ENCODE assay signal across 30 cellular contexts in genomic region chr5:146394486-146394885, GRCh38. TPM values are rescaled to one million over a fixed set of nuclear protein-coding genes. Genes with fewer than 3 reads are reported as not detected.
"Had no signal": no experiment of that assay in that cellular context is flagged by ENCODE, and none has a peak within 500 bp of the region (broad histone marks: within the 10 kb centered on the region; RNA-seq: fewer than 3 reads in every experiment).

No MANE protein-coding gene starts in this region.

- H3K4me1 Mint-ChIP-seq: activated CD4-positive, alpha-beta T cell treated with anti-CD3 and anti-CD28 coated beads for 36 hours; activated CD4-positive, alpha-beta T cell treated with anti-CD3 and anti-CD28 coated beads, Interleukin-2, amount 10 ng/mL, durations not matched to agents 7 days and 5 days; activated naive CD8-positive, alpha-beta T cell treated with anti-CD3 and anti-CD28 coated beads, Interleukin-2, amount 50 U/mL, for 24 hours; brain had no signal

- H3K27ac Mint-ChIP-seq: activated CD4-positive, alpha-beta T cell treated with anti-CD3 and anti-CD28 coated beads for 36 hours; activated CD4-positive, alpha-beta T cell treated with anti-CD3 and anti-CD28 coated beads, Interleukin-2, amount 10 ng/mL, durations not matched to agents 7 days and 5 days; activated CD8-positive, alpha-beta T cell treated with anti-CD3 and anti-CD28 coated beads, Interleukin-2, amount 10 ng/mL, durations not matched to agents 7 days and 5 days; activated naive CD4-positive, alpha-beta T cell treated with anti-CD3 and anti-CD28 coated beads for 36 hours; activated naive CD8-positive, alpha-beta T cell; activated naive CD8-positive, alpha-beta T cell treated with anti-CD3 and anti-CD28 coated beads, Interleukin-2, amount 50 U/mL, for 24 hours; activated T-cell treated with anti-CD3 and anti-CD28 coated beads, Interleukin-2, amount 50 U/mL, for 24 hours; activated T-helper 2 cell treated with anti-CD3 and anti-CD28 coated beads, Interferon-gamma antibody, Interleukin-2, Interleukin-4, amounts not matched to agents 10 μg/mL and 5 μg/mL and 100 μg/mL, durations not matched to agents 14 hours and 24 hours and 36 hours; brain had no signal

- H3K4me3 Mint-ChIP-seq: activated CD4-positive, alpha-beta T cell treated with anti-CD3 and anti-CD28 coated beads for 36 hours; activated CD4-positive, alpha-beta T cell treated with anti-CD3 and anti-CD28 coated beads, Interleukin-2, amount 10 ng/mL, durations not matched to agents 7 days and 5 days; activated CD8-positive, alpha-beta T cell treated with anti-CD3 and anti-CD28 coated beads, Interleukin-2, amount 10 ng/mL, durations not matched to agents 7 days and 5 days; activated naive CD4-positive, alpha-beta T cell treated with anti-CD3 and anti-CD28 coated beads for 36 hours; activated naive CD8-positive, alpha-beta T cell; activated naive CD8-positive, alpha-beta T cell treated with anti-CD3 and anti-CD28 coated beads, Interleukin-2, amount 50 U/mL, for 24 hours; activated T-cell treated with anti-CD3 and anti-CD28 coated beads, Interleukin-2, amount 50 U/mL, for 24 hours; brain had no signal

- H3K36me3 Mint-ChIP-seq: activated naive CD8-positive, alpha-beta T cell; brain had no signal

- ATAC-seq: activated CD4-positive, alpha-beta T cell treated with anti-CD3 and anti-CD28 coated beads for 36 hours; activated CD4-positive, CD25-positive, alpha-beta regulatory T cell treated with anti-CD3 and anti-CD28 coated beads, Interleukin-2, amount 50 U/mL, for 24 hours; activated CD8-positive, alpha-beta T cell treated with anti-CD3 and anti-CD28 coated beads, Interleukin-2, amount 10 ng/mL, durations not matched to agents 7 days and 5 days; activated naive CD8-positive, alpha-beta T cell treated with anti-CD3 and anti-CD28 coated beads, Interleukin-2, amount 50 U/mL, for 24 hours; K562 had no signal

- DNase-seq: activated CD4-positive, alpha-beta T cell treated with anti-CD3 and anti-CD28 coated beads for 36 hours; activated CD4-positive, alpha-beta T cell treated with anti-CD3 and anti-CD28 coated beads, Interleukin-2, amount 10 ng/mL, durations not matched to agents 7 days and 5 days; activated CD4-positive, alpha-beta T cell treated with anti-CD3 and anti-CD28 coated beads, Interleukin-2, amount 50 U/mL, for 48 hours; activated CD8-positive, alpha-beta T cell treated with anti-CD3 and anti-CD28 coated beads, Interleukin-2, amount 10 ng/mL, durations not matched to agents 7 days and 5 days; activated gamma-delta T cell treated with Interleukin-2 at 50 U/mL for 16 hours; activated naive CD4-positive, alpha-beta T cell treated with anti-CD3 and anti-CD28 coated beads for 36 hours; activated naive CD8-positive, alpha-beta T cell treated with anti-CD3 and anti-CD28 coated beads, Interleukin-2, amount 50 U/mL, for 24 hours; activated T-cell treated with anti-CD3 and anti-CD28 coated beads, Interleukin-2, amount 50 U/mL, for 24 hours; anterior cingulate cortex; central memory CD4-positive, alpha-beta T cell; MG63; NCI-H1048; NCI-H1105 treated with DMSO at 0.1 percent for 48 hours; NCI-H1694; NCI-H1930; NCI-H2081 treated with DMSO at 0.1 percent for 48 hours; NCI-H2171; NCI-H510A; NCI-H526; NCI-H748 treated with DMSO at 0.1 percent for 48 hours; OCI-M1; Right ventricle myocardium superior; T1000 had no signal

- H3K9me3 Mint-ChIP-seq: activated CD4-positive, alpha-beta T cell treated with anti-CD3 and anti-CD28 coated beads, Interleukin-2, amount 10 ng/mL, durations not matched to agents 7 days and 5 days; activated naive CD4-positive, alpha-beta T cell treated with anti-CD3 and anti-CD28 coated beads for 36 hours; activated naive CD8-positive, alpha-beta T cell treated with anti-CD3 and anti-CD28 coated beads, Interleukin-2, amount 50 U/mL, for 24 hours; activated T-cell treated with anti-CD3 and anti-CD28 coated beads, Interleukin-2, amount 50 U/mL, for 24 hours; activated T-helper 2 cell treated with anti-CD3 and anti-CD28 coated beads, Interferon-gamma antibody, Interleukin-2, Interleukin-4, amounts not matched to agents 10 μg/mL and 5 μg/mL and 100 μg/mL, durations not matched to agents 14 hours and 24 hours and 36 hours; brain had no signal

RNA-seq across cellular contexts. Expression of gene POU4F3, which starts 55.8 kb away (rescaled TPM):
- total RNA-seq: activated CD4-positive, alpha-beta T cell treated with anti-CD3 and anti-CD28 coated beads for 36 hours; activated naive CD4-positive, alpha-beta T cell treated with anti-CD3 and anti-CD28 coated beads for 36 hours; cerebellum; Right ventricle myocardium superior; T-helper 1 cell treated with Interleukin-12 subunit alpha and Interleukin-12 subunit beta and Interleukin-4 antibody, amounts not matched to agents 30 ng/mL and 1 ng/mL, for 36 hours had no signal
